Comparison of ENCODE assay signal across 8 cellular contexts in genomic region chr15:70507772-70508351, GRCh38.
DNase-seq lines count a peak whose midpoint lies in the region; ATAC-seq, FAIRE-seq and TF ChIP-seq lines count a peak whose summit lies in the region.

No MANE protein-coding gene starts in this region.

- no peak for TF ChIP-seq CTCF in D721Med (IDR thresholded peaks at IDR 0.05; ENCODE audit: insufficient read depth, missing control alignments)

- no peak for FAIRE-seq in D721Med (lab: Jason Lieb, UNC)

- peak; percentile 90 for DNase-seq in DMS153 (lab: John Stamatoyannopoulos, UW)
- peak; percentile 90 for DNase-seq in KBM-7
- peak; percentile 30 for DNase-seq in T1000 (lab: John Stamatoyannopoulos, UW)
- DNase-seq in kidney glomerular epithelial cell (lab: John Stamatoyannopoulos, UW), result peak; percentile 95
- DNase-seq in D721Med (ENCODE audit: insufficient read length, low spot score), result no peak
- DNase-seq in superior temporal gyrus (ENCODE audit: extremely low spot score), result no peak

- in situ Hi-C loops in KBM-7 (cut with MboI; ENCODE audit: low pct_unique_long_range_greater_than_20kb, low sequenced_read_pairs), result no loop called here

- no peak for ATAC-seq in GM21825 (IDR thresholded peaks at IDR 0.05; ENCODE audit: unreplicated experiment)
- ATAC-seq in GM19463 (IDR thresholded peaks at IDR 0.05; ENCODE audit: unreplicated experiment), result no peak

Comparison
In these comparisons a context has a peak if more than half of its experiments do, and no peak if none do; other contexts are left out.
1. DNase-seq: peak in DMS153 (single experiment), KBM-7 (single experiment), T1000 (single experiment) and kidney glomerular epithelial cell (single experiment); none in D721Med (single experiment) and superior temporal gyrus (single experiment).